8 cellular contexts compared by ENCODE assay signal in genomic region chr12:118061876-118062791, GRCh38. TPM values are rescaled to one million over a fixed set of nuclear protein-coding genes. Genes with fewer than 3 reads are reported as not detected.
DNase-seq lines count a peak whose midpoint lies in the region; ATAC-seq and TF ChIP-seq lines count a peak whose summit lies in the region.

No MANE protein-coding gene starts in this region.

- H3K18ac ChIP-seq in IMR-90 (ENCODE audit: low read depth, low read length), result peak overlapping the region; percentile 34; the same call in 1 of the 2 replicates

- dilution Hi-C loops in IMR-90 (cut with HindIII; ENCODE audit: low sequenced_read_pairs, unreplicated experiment), result no loop called here

- H2BK5ac ChIP-seq in IMR-90 (ENCODE audit: low read depth, low read length, poor library complexity, severe bottlenecking), result peak overlapping the region; percentile 75

- in situ Hi-C loops in IMR-90 (cut with MboI; ENCODE audit: low sequenced_read_pairs), result no loop called here

- ATAC-seq in IMR-90 (ENCODE audit: low read depth), result peak; percentile 10; the same call in 1 of the 2 replicates
- ATAC-seq in HG02798 (IDR thresholded peaks at IDR 0.05; ENCODE audit: poor library complexity, unreplicated experiment), result no peak

- no peaks in the 10 kb centered on the region; the same call in 1 of the 2 replicates for H4K20me1 ChIP-seq in IMR-90 (ENCODE audit: insufficient read depth, low read length)

- WGBS in IMR-90 (ENCODE audit: extremely low coverage in 2 of 2, insufficient read length in 1 of 2), 2 experiments, result 1% methylated on average over 17 of the region's 41 CpGs; no CpG with 5 or more reads in 1 of the 2 experiments
- under 1% methylated on average over 41 of the region's 41 CpGs for WGBS in thymus

- H2BK15ac ChIP-seq in IMR-90 (ENCODE audit: low read depth, low read length), result peak overlapping the region; percentile 58; the same call in 1 of the 3 replicates

- H3K36me3 ChIP-seq in IMR-90 (ENCODE audit: control insufficient read depth, insufficient read depth, low read length) (no peaks in the 10 kb centered on the region; the same call in 1 of the 2 replicates), thymus (ENCODE audit: control insufficient read depth, insufficient read depth) (no peaks in the 10 kb centered on the region)

- peak overlapping the region; percentile 94 for H3K56ac ChIP-seq in IMR-90 (ENCODE audit: extremely low read depth, insufficient read depth, low read length)

- H3K9me3 ChIP-seq in IMR-90 (ENCODE audit: control insufficient read depth, insufficient read depth, low read length), result no peaks in the 10 kb centered on the region
- no peaks in the 10 kb centered on the region for H3K9me3 ChIP-seq in thymus (ENCODE audit: control insufficient read depth)

- peak overlapping the region; percentile 97 for H3K14ac ChIP-seq in IMR-90 (replicated peaks; ENCODE audit: low read depth, low read length)

- H3K23ac ChIP-seq in IMR-90 (ENCODE audit: low read depth, low read length), result peak overlapping the region; percentile 87

- H3K36me3 Mint-ChIP-seq in mesothelial cell of epicardium, result no peaks in the 10 kb centered on the region

- peak overlapping the region; percentile 87 for H3K4me3 Mint-ChIP-seq in mesothelial cell of epicardium

- H3K4me2 ChIP-seq in IMR-90 (ENCODE audit: low read depth, low read length), result peak overlapping the region; percentile 89

- peaks cover 7% of the 10 kb centered on the region; the same call in 1 of the 2 replicates for H3K9me1 ChIP-seq in IMR-90 (ENCODE audit: insufficient read depth, low read length)

- H3K4me1 ChIP-seq in IMR-90 (ENCODE audit: control insufficient read depth, insufficient read depth, low read length), result peaks cover 7% of the 10 kb centered on the region
- H3K4me1 ChIP-seq in thymus (ENCODE audit: control insufficient read depth, insufficient read depth, low read length), result peaks cover 8% of the 10 kb centered on the region

- H4K91ac ChIP-seq in IMR-90 (ENCODE audit: insufficient read depth, low read depth, low read length), result peak overlapping the region; percentile 83

- intact Hi-C loops in IMR-90 (cut with micrococcal nuclease), result loop anchor here (5.0 kb wide), 2 partner anchors 75 to 315 kb away; partner anchors contain the start of genes PEBP1 and SUDS3

- H3K27me3 ChIP-seq in IMR-90 (ENCODE audit: control insufficient read depth, insufficient read depth, low read length), result no peaks in the 10 kb centered on the region
- no peaks in the 10 kb centered on the region for H3K27me3 ChIP-seq in thymus (ENCODE audit: control insufficient read depth, insufficient read depth)

- H3K27ac Mint-ChIP-seq in mesothelial cell of epicardium, result peak overlapping the region; percentile 96

- H3K27ac ChIP-seq in IMR-90 (ENCODE audit: insufficient read depth, low read length) (peak overlapping the region; percentile 86), VCaP (peak overlapping the region; percentile 99), thymus (ENCODE audit: low read depth) (peak overlapping the region; percentile 93)

- peak overlapping the region; percentile 80 for H3K9ac ChIP-seq in IMR-90 (ENCODE audit: low read depth, low read length)

- no peak for TF ChIP-seq RAD21 in IMR-90 (IDR thresholded peaks at IDR 0.05; ENCODE audit: low read length)

- peak overlapping the region; percentile 96 for H3K4ac ChIP-seq in IMR-90 (ENCODE audit: low read depth, low read length)

- POLR2A ChIA-PET in IMR-90 (lab: Charles Lee; ENCODE audit: unreplicated experiment), result interaction anchor here (0.6 kb wide), 1 partner anchor 11 kb away, joined by 3 read pairs; no protein-coding TSS in a partner anchor

- DNase-seq in EH (ENCODE audit: low read depth) (peak; percentile 80), IMR-90 (peak; percentile 58), epithelial cell of proximal tubule (ENCODE audit: low read depth) (no peak), mesothelial cell of epicardium (ENCODE audit: low spot score in 2 of 2, unreplicated experiment in 2 of 2) (peak in 1 of 2 experiments; percentile 42), COR-L47 (lab: John Stamatoyannopoulos, UW) (no peak)

- peak overlapping the region; percentile 99 for H2AK9ac ChIP-seq in IMR-90 (replicated peaks; ENCODE audit: low read depth, low read length, poor library complexity)

- H2AFZ ChIP-seq in IMR-90 (replicated peaks; ENCODE audit: low read length, poor library complexity), result peak overlapping the region; percentile 86

- CTCF ChIA-PET in IMR-90 (lab: Yijun Ruan, JAX), result no interaction called here

- no peaks in the 10 kb centered on the region for H3K9me3 Mint-ChIP-seq in mesothelial cell of epicardium

- H2BK120ac ChIP-seq in IMR-90 (ENCODE audit: low read depth, low read length), result peak overlapping the region; percentile 86

- peaks cover 5 to 51% of the 10 kb centered on the region in 2 experiments for H3K79me1 ChIP-seq in IMR-90 (ENCODE audit: low read depth in 1 of 2, low read length in 2 of 2)

- H3K4me3 ChIP-seq in IMR-90 (ENCODE audit: insufficient read depth, low read depth, low read length), result peak overlapping the region; percentile 66
- peak overlapping the region; percentile 90 for H3K4me3 ChIP-seq in epithelial cell of proximal tubule (ENCODE audit: low read depth, low read length)
- peak overlapping the region; percentile 90 for H3K4me3 ChIP-seq in thymus (ENCODE audit: low read length)

- TF ChIP-seq POLR2A in IMR-90 (IDR thresholded peaks at IDR 0.05; ENCODE audit: low read depth, low read length), result peak; percentile 38; the same call in 1 of the 2 replicates

- BruUV-seq in IMR-90 (replicated peaks; lab: Mats Ljungman, UMichigan), result no TSS peak

- TF ChIP-seq CTCF in IMR-90 (conservative IDR thresholded peaks at IDR 0.05; ENCODE audit: low read depth, low read length) (no peak), VCaP (conservative IDR thresholded peaks at IDR 0.05) (no peak), epithelial cell of proximal tubule (conservative IDR thresholded peaks at IDR 0.05; ENCODE audit: low read depth, low read length) (no peak), mesothelial cell of epicardium (IDR thresholded peaks at IDR 0.05; ENCODE audit: unreplicated experiment) (no peak)

- peaks cover 28% of the 10 kb centered on the region for H3K4me1 Mint-ChIP-seq in mesothelial cell of epicardium

- no peaks in the 10 kb centered on the region for H3K27me3 Mint-ChIP-seq in mesothelial cell of epicardium (ENCODE audit: low read depth)

- peak overlapping the region; percentile 38 for H4K5ac ChIP-seq in IMR-90 (ENCODE audit: low read depth, low read length)

- H2BK20ac ChIP-seq in IMR-90 (ENCODE audit: low read depth, low read length), result peak overlapping the region; percentile 13; the same call in 1 of the 2 replicates

- peak overlapping the region; percentile 92 for H2AK5ac ChIP-seq in IMR-90 (ENCODE audit: low read depth, low read length)

- peak overlapping the region; percentile 85 to 91 for H4K8ac ChIP-seq in IMR-90 (ENCODE audit: low read depth in 2 of 2, low read length in 2 of 2)

TF ChIP-seq in IMR-90, 13 proteins besides CTCF, POLR2A, EP300 and RAD21 (continues in another document):
- TF ChIP-seq RFX5 (IDR thresholded peaks at IDR 0.05; ENCODE audit: low read depth, low read length) (no peak), RCOR1 (IDR thresholded peaks at IDR 0.05; ENCODE audit: insufficient replicate concordance, low read length) (no peak), MAFK (IDR thresholded peaks at IDR 0.05; ENCODE audit: low read depth, low read length) (no peak), CHD1 (IDR thresholded peaks at IDR 0.05; ENCODE audit: low read depth, low read length) (no peak), MAZ (IDR thresholded peaks at IDR 0.05; ENCODE audit: borderline replicate concordance, low read depth, low read length) (no peak), SMC3 (IDR thresholded peaks at IDR 0.05; ENCODE audit: low read depth, low read length) (no peak), FOS (IDR thresholded peaks at IDR 0.05; ENCODE audit: low read depth, low read length) (no peak), USF2 (IDR thresholded peaks at IDR 0.05; ENCODE audit: low read depth, low read length) (no peak), BHLHE40 (IDR thresholded peaks at IDR 0.05; ENCODE audit: low read depth, low read length) (no peak), MXI1 (IDR thresholded peaks at IDR 0.05; ENCODE audit: borderline replicate concordance, low read depth, low read length) (no peak)

RNA-seq across cellular contexts. Expression of gene WSB2, which starts 1.2 kb away (rescaled TPM):
- total RNA-seq in IMR-90 (2012; rRNA removed), result 141 and 180 TPM in 2 replicates
- polyA plus RNA-seq in IMR-90 (2012; rRNA removed), result 92.8 and 99.2 TPM in 2 replicates
- polyA plus RNA-seq in IMR-90 (2012; cell fraction: cytosol; rRNA removed), result 61.3 and 149 TPM in 2 replicates
- 31.2 and 37.8 TPM in 2 replicates for polyA plus RNA-seq in IMR-90 (2012; cell fraction: nucleus; rRNA removed; ENCODE audit: low replicate concordance)
- total RNA-seq in epithelial cell of proximal tubule, result 79.6 and 129 TPM in 2 replicates
- total RNA-seq in mesothelial cell of epicardium, result 31.9 to 38.2 TPM (median 37.1 TPM) in 3 replicates
- polyA plus RNA-seq in thymus, result 34.8 TPM

RNA-seq across cellular contexts. Expression of gene VSIG10, which starts 41.7 kb away (rescaled TPM):
- total RNA-seq in IMR-90 (2012; rRNA removed), result 10.0 and 17.5 TPM in 2 replicates
- 5.2 and 5.9 TPM in 2 replicates for polyA plus RNA-seq in IMR-90 (2012; rRNA removed)
- polyA plus RNA-seq in IMR-90 (2012; cell fraction: cytosol; rRNA removed), result 2.8 and 3.4 TPM in 2 replicates
- polyA plus RNA-seq in IMR-90 (2012; cell fraction: nucleus; rRNA removed; ENCODE audit: low replicate concordance), result 6.0 and 12.2 TPM in 2 replicates
- 24.6 and 31.0 TPM in 2 replicates for total RNA-seq in epithelial cell of proximal tubule
- 18.4 to 23.1 TPM (median 22.0 TPM) in 3 replicates for total RNA-seq in mesothelial cell of epicardium
- 7.8 TPM for polyA plus RNA-seq in thymus

RNA-seq across cellular contexts. Expression of gene RFC5, which starts 45.6 kb away (rescaled TPM):
- total RNA-seq in IMR-90 (2012; rRNA removed) (20.1 and 20.6 TPM in 2 replicates), epithelial cell of proximal tubule (31.0 and 62.1 TPM in 2 replicates), mesothelial cell of epicardium (20.1 to 22.8 TPM (median 21.9 TPM) in 3 replicates)
- polyA plus RNA-seq in IMR-90 (2012; rRNA removed) (12.8 and 14.7 TPM in 2 replicates), thymus (12.9 TPM)
- 5.2 and 6.3 TPM in 2 replicates for polyA plus RNA-seq in IMR-90 (2012; cell fraction: cytosol; rRNA removed)
- polyA plus RNA-seq in IMR-90 (2012; cell fraction: nucleus; rRNA removed; ENCODE audit: low replicate concordance), result 17.8 and 26.5 TPM in 2 replicates

Comparison
In these comparisons a context has a peak if more than half of its experiments do, and no peak if none do; other contexts are left out.
1. DNase-seq: peak in EH (single experiment) and IMR-90 (single experiment); none in epithelial cell of proximal tubule (single experiment) and COR-L47 (single experiment).
2. Peak in every context shown above with its lines, with median percentiles within 50 percentile points of each other: H3K27ac ChIP-seq and H3K4me3 ChIP-seq.